12 cellular contexts compared by ENCODE assay signal in genomic region chr20:24502184-24502583, GRCh38. TPM values are rescaled to one million over a fixed set of nuclear protein-coding genes. Genes with fewer than 3 reads are reported as not detected.
A peak's percentile ranks its signal among the peaks of the same experiment; 100 is the strongest.
DNase-seq lines count a peak whose midpoint lies in the region; TF ChIP-seq lines count a peak whose summit lies in the region.
"Had no signal": no experiment of that assay in that cellular context is flagged by ENCODE, and none has a peak within 500 bp of the region (broad histone marks: within the 10 kb centered on the region; RNA-seq: fewer than 3 reads in every experiment).

No MANE protein-coding gene starts in this region.

- H3K9me3 ChIP-seq in H9 (ENCODE audit: control insufficient read depth, low read depth, low read length) (no peaks in the 10 kb centered on the region), transverse colon (no peaks in the 10 kb centered on the region)

- no peak overlapping the region for H3K4me2 ChIP-seq in H9 (ENCODE audit: insufficient read depth, insufficient read length, low read length)

- H2BK20ac ChIP-seq in H9 (ENCODE audit: low read depth, low read length, poor library complexity, severe bottlenecking): no peak overlapping the region

- H3K14ac ChIP-seq in H9 (ENCODE audit: insufficient read depth, low read length): no peak overlapping the region

- no peak for TF ChIP-seq POLR2A in transverse colon (IDR thresholded peaks at IDR 0.05)

- H3K36me3 Mint-ChIP-seq in H9 (ENCODE audit: insufficient read depth in 1 of 3, low read depth in 3 of 3): peaks cover 0 to 2% (median 0%) of the 10 kb centered on the region in 3 experiments; a peak in 1 of 7 replicates
- H3K36me3 Mint-ChIP-seq: stimulated activated naive B cell treated with anti-CD40 and anti-IgM and Interleukin-4, amounts not matched to agents 10 μg/mL and 1 μg/mL and 100 μg/mL, for 72 hours had no signal

- no peak overlapping the region for H4K5ac ChIP-seq in H9 (ENCODE audit: insufficient read length, low read depth, low read length)

- H2AFZ ChIP-seq in H9 (ENCODE audit: low read length): no peak overlapping the region

- no peak overlapping the region for H2BK12ac ChIP-seq in H9 (ENCODE audit: insufficient read length, low read depth, low read length)

- in situ Hi-C loops in transverse colon (cut with MboI; ENCODE audit: low pct_ligation_motif_present in 1 of 4, low pct_unique_long_range_greater_than_20kb in 1 of 4, low sequenced_read_pairs in 3 of 4): no loop called here

- no peak overlapping the region for H3T11ph ChIP-seq in H9 (ENCODE audit: low read length)

- H2BK15ac ChIP-seq in H9 (ENCODE audit: low read depth, low read length): no peak overlapping the region

- no peaks in the 10 kb centered on the region for H3K27me3 Mint-ChIP-seq in H9 (ENCODE audit: low read depth)

- H3K4me3 ChIP-seq in transverse colon: no peak overlapping the region

- peak overlapping the region in 1 of 3 experiments; percentile 51; a peak in 1 of 7 replicates for H3K27ac Mint-ChIP-seq in H9
- H3K27ac Mint-ChIP-seq: stimulated activated naive B cell treated with anti-CD40 and anti-IgM and Interleukin-4, amounts not matched to agents 10 μg/mL and 1 μg/mL and 100 μg/mL, for 72 hours had no signal

- H3K4me1 Mint-ChIP-seq in H9: peaks cover 0 to 13% of the 10 kb centered on the region in 2 experiments; a peak in 2 of 4 replicates
- H3K4me1 Mint-ChIP-seq: stimulated activated naive B cell treated with anti-CD40 and anti-IgM and Interleukin-4, amounts not matched to agents 10 μg/mL and 1 μg/mL and 100 μg/mL, for 72 hours had no signal

- no peak overlapping the region for H2BK5ac ChIP-seq in H9 (ENCODE audit: insufficient read length, low read length)

- H3K23me2 ChIP-seq in H9 (ENCODE audit: insufficient read length, low read depth, low read length, poor library complexity, severe bottlenecking): no peaks in the 10 kb centered on the region

- H3K4ac ChIP-seq in H9 (ENCODE audit: low read depth, low read length): no peak overlapping the region

- intact Hi-C loops in transverse colon (cut with DNase I; ENCODE audit: low total_unique reads): no loop called here

- no peak overlapping the region for H3K9ac ChIP-seq in H9 (ENCODE audit: extremely low read depth, insufficient read length, low read length)

- no peak overlapping the region for H3K56ac ChIP-seq in H9 (ENCODE audit: insufficient read length, low read depth, low read length)

- TF ChIP-seq CTCF in H9 (conservative IDR thresholded peaks at IDR 0.05) (no peak), transverse colon (IDR thresholded peaks at IDR 0.05) (no peak)

- H4K91ac ChIP-seq in H9 (ENCODE audit: insufficient read length, low read depth, low read length): no peak overlapping the region

- H2BK120ac ChIP-seq in H9 (ENCODE audit: low read depth, low read length, poor library complexity, severe bottlenecking): no peak overlapping the region

- TF ChIP-seq EP300 in transverse colon (IDR thresholded peaks at IDR 0.05; ENCODE audit: low read depth): no peak

- H3K79me1 ChIP-seq in H9 (ENCODE audit: insufficient read depth, low read depth, low read length, poor library complexity, severe bottlenecking): no peaks in the 10 kb centered on the region

- H3K27ac ChIP-seq in H9 (ENCODE audit: insufficient read length, low read depth, low read length) (no peak overlapping the region), substantia nigra (ENCODE audit: low read depth, low read length, poor library complexity, severe bottlenecking) (peak overlapping the region; percentile 77), transverse colon (no peak overlapping the region)

- no peak overlapping the region for H3K4me3 Mint-ChIP-seq in H9
- H3K4me3 Mint-ChIP-seq: stimulated activated naive B cell treated with anti-CD40 and anti-IgM and Interleukin-4, amounts not matched to agents 10 μg/mL and 1 μg/mL and 100 μg/mL, for 72 hours had no signal

- H4K8ac ChIP-seq in H9 (replicated peaks; ENCODE audit: insufficient read length, low read depth, low read length): no peak overlapping the region

- WGBS in H9 (ENCODE audit: extremely low coverage, insufficient read length, low lambda C conversion rate): no CpG with 5 or more reads among the region's 7 CpGs
- 30 to 73% methylated on average over 2 to 7 of the region's 7 CpGs for WGBS in transverse colon (ENCODE audit: low coverage in 1 of 2), 2 donors

- H3K27me3 ChIP-seq in H9 (ENCODE audit: insufficient read depth, low read length): no peaks in the 10 kb centered on the region
- no peaks in the 10 kb centered on the region for H3K27me3 ChIP-seq in transverse colon

- H3K9me3 Mint-ChIP-seq in H9: no peaks in the 10 kb centered on the region
- H3K9me3 Mint-ChIP-seq: stimulated activated naive B cell treated with anti-CD40 and anti-IgM and Interleukin-4, amounts not matched to agents 10 μg/mL and 1 μg/mL and 100 μg/mL, for 72 hours had no signal

- no peaks in the 10 kb centered on the region for H3K4me1 ChIP-seq in H9 (ENCODE audit: insufficient read depth, low read length)
- H3K4me1 ChIP-seq in transverse colon: no peaks in the 10 kb centered on the region

- H2AK5ac ChIP-seq in H9 (ENCODE audit: insufficient read length, low read length): no peak overlapping the region

- peak; percentile 10 for DNase-seq in H9
- peak; percentile 54 for DNase-seq in astrocyte of the hippocampus (ENCODE audit: low read depth, low spot score)
- peak; percentile 47 for DNase-seq in hippocampal formation (lab: John Stamatoyannopoulos, UW)
- peak in 32 of 49 donors; percentile 23 to 89 (median 57) for DNase-seq in substantia nigra (lab: John Stamatoyannopoulos, UW)
- no peak for DNase-seq in NCI-H1417 treated with DMSO at 0.1 percent for 48 hours (lab: John Stamatoyannopoulos, UW)
- DNase-seq in glomerular visceral epithelial cell (ENCODE audit: extremely low spot score): no peak
- DNase-seq in transverse colon: no peak
- no peak for DNase-seq in NCI-H69 (lab: John Stamatoyannopoulos, UW)
- DNase-seq: activated CD4-positive, CD25-positive, alpha-beta regulatory T cell; MV-4-11; NK-92 treated with Interleukin-12 subunit alpha and Interleukin-12 subunit beta, amount 100 ng/mL, for 24 hours; stimulated activated naive B cell treated with anti-CD40 and anti-IgM and Interleukin-4, amounts not matched to agents 10 μg/mL and 1 μg/mL and 100 μg/mL, for 72 hours had no signal

- H3K23ac ChIP-seq in H9 (ENCODE audit: insufficient read length, low read depth, low read length): no peak overlapping the region

- no peaks in the 10 kb centered on the region for H3K79me2 ChIP-seq in H9 (ENCODE audit: insufficient read depth, low read length)

- H3K36me3 ChIP-seq in transverse colon: no peaks in the 10 kb centered on the region

- no peak overlapping the region for H3K18ac ChIP-seq in H9 (ENCODE audit: insufficient read length, low read depth, low read length)

- H4K20me1 ChIP-seq in H9 (ENCODE audit: control insufficient read depth, insufficient read depth, insufficient read length): no peaks in the 10 kb centered on the region

RNA-seq across cellular contexts. Expression of gene SYNDIG1, which starts 32.8 kb away (rescaled TPM):
- total RNA-seq in H9 (2021) (4.7 and 5.4 TPM in 2 replicates), transverse colon (under 1 TPM in 2 of 4 donors, not detected in 2; 0.27 to 0.32 TPM)

Comparison
In these comparisons a context has a peak if more than half of its experiments do, and no peak if none do; other contexts are left out.
1. DNase-seq: peak in H9 (single experiment), astrocyte of the hippocampus (single experiment), hippocampal formation (2 of 2) and substantia nigra (32 of 49); none in NCI-H1417 treated with DMSO at 0.1 percent for 48 hours (single experiment), glomerular visceral epithelial cell (single experiment), transverse colon (single experiment) and NCI-H69 (single experiment).